23 cellular contexts compared by ENCODE assay signal in the genomic region with DNA sequence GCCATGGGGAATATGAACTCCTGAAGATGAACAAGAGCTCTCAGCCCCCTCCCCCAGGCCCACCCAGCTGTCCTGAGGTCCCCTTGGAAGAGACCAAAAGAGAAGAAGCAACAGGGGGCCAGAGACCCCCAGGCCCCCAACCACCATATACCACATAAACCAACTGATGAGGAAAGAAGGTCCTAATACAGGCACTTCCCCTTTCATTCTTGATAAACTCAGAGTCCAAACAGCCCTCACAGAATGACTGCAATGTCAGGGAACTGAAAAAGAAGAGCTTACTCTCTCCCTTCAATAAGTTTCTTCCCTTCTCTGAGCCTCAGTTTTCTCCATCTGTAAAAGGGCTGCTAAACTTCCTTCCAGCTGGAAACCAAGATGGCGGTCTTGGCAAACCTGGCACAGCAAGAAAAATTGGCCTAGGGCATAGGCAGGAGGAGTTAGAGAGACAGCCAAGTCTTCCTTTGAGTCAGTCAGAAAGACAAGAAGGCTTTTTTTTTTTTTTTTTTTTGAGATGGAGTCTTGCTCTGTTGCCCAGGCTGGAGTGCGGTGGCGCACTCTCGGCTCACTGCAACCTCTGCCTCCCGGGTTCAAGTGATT.
DNase-seq lines count a peak whose midpoint lies in the region; ATAC-seq, FAIRE-seq and TF ChIP-seq lines count a peak whose summit lies in the region.
"Had no signal": no experiment of that assay in that cellular context is flagged by ENCODE, and none has a peak within 500 bp of the region (broad histone marks: within the 10 kb centered on the region; RNA-seq: fewer than 3 reads in every experiment).

No MANE protein-coding gene starts in this region.

- H3K27me3 ChIP-seq in HCT116 (ENCODE audit: insufficient read depth, low read length) (peaks cover 7% of the 10 kb centered on the region; the same call in 1 of the 2 replicates), astrocyte (ENCODE audit: insufficient read depth, low read length) (peaks cover 10% of the 10 kb centered on the region)
- H3K27me3 ChIP-seq: ascending aorta had no signal

- H3K4me1 ChIP-seq in HCT116 (ENCODE audit: control insufficient read depth in 1 of 2, insufficient read depth in 2 of 2, low read length in 2 of 2) (peaks cover 4 to 24% of the 10 kb centered on the region in 2 experiments; a peak in 3 of 4 replicates), astrocyte (ENCODE audit: insufficient read depth, low read length) (peaks cover 15% of the 10 kb centered on the region)
- H3K4me1 ChIP-seq: ascending aorta, gastrocnemius medialis had no signal

- H3K27me3 Mint-ChIP-seq in astrocyte (ENCODE audit: low read depth, unreplicated experiment), result peaks cover 50% of the 10 kb centered on the region

- H3K9me2 ChIP-seq in HCT116 (ENCODE audit: insufficient read depth), result no peaks in the 10 kb centered on the region

- H3K27ac ChIP-seq in HCT116 (ENCODE audit: low read depth, low read length) (no peak overlapping the region), astrocyte (ENCODE audit: low read depth, low read length) (peak overlapping the region; percentile 34)
- H3K27ac ChIP-seq: ascending aorta, epithelial cell of prostate, gastrocnemius medialis, tibial nerve had no signal

- ATAC-seq in HCT116 (no peak), sciatic nerve (peak; percentile 15)
- ATAC-seq: gastrocnemius medialis had no signal

- intact Hi-C loops in HCT116 (cut with micrococcal nuclease) (no loop called here), sciatic nerve (cut with DNase I) (no loop called here)

- CTCF ChIA-PET in HCT116 (lab: Charles Lee), result interaction anchor here (3.2 kb wide), 1 partner anchor 20 kb away, joined by 14 read pairs; no protein-coding TSS in a partner anchor

- H3K4me2 ChIP-seq in HCT116 (ENCODE audit: low read length), result peak overlapping the region; percentile 66
- H3K4me2 ChIP-seq in astrocyte (ENCODE audit: low read length), result peak overlapping the region; percentile 66

- no peaks in the 10 kb centered on the region for H3K36me3 ChIP-seq in HCT116 (ENCODE audit: control insufficient read depth in 1 of 2, insufficient read depth in 2 of 2, low read length in 2 of 2)
- no peaks in the 10 kb centered on the region for H3K36me3 ChIP-seq in astrocyte (ENCODE audit: insufficient read depth, low read length)
- H3K36me3 ChIP-seq: ascending aorta, gastrocnemius medialis, tibial nerve had no signal

- peak overlapping the region; percentile 58 for H2AFZ ChIP-seq in HCT116 (ENCODE audit: low read depth, low read length, poor library complexity, severe bottlenecking)
- H2AFZ ChIP-seq in astrocyte (ENCODE audit: low read depth, low read length), result peak overlapping the region; percentile 37

- no peaks in the 10 kb centered on the region for H3K79me2 ChIP-seq in HCT116 (ENCODE audit: insufficient read depth, low read length)
- H3K79me2 ChIP-seq in astrocyte (ENCODE audit: insufficient read depth, low read length), result no peaks in the 10 kb centered on the region

- H3K4me3 ChIP-seq in HCT116 (replicated peaks in 1 of 2; ENCODE audit: low read depth in 1 of 2, low read length in 2 of 2) (no peak overlapping the region), astrocyte (ENCODE audit: insufficient read depth, low read depth, low read length) (no peak overlapping the region)
- H3K4me3 ChIP-seq: ascending aorta, gastrocnemius medialis, tibial nerve had no signal

- no peak for FAIRE-seq in astrocyte (lab: Jason Lieb, UNC)
- FAIRE-seq: kidney had no signal

- H3K9ac ChIP-seq in HCT116 (ENCODE audit: low read length) (no peak overlapping the region), astrocyte (ENCODE audit: low read length) (peak overlapping the region; percentile 16)

- peaks cover 2% of the 10 kb centered on the region for H3K9me3 Mint-ChIP-seq in astrocyte (ENCODE audit: unreplicated experiment)
- H3K9me3 Mint-ChIP-seq: activated CD4-positive, alpha-beta T cell treated with anti-CD3 and anti-CD28 coated beads, Interleukin-2, amount 10 ng/mL, durations not matched to agents 7 days and 5 days; activated T-helper 17 cell treated with anti-CD3 and anti-CD28 coated beads, Interleukin-2, amount 50 U/mL, for 72 hours; CD8-positive, alpha-beta memory T cell had no signal

- H3K9me3 ChIP-seq in HCT116 (ENCODE audit: control insufficient read depth in 1 of 2, insufficient read depth in 1 of 2, low read depth in 1 of 2, low read length in 2 of 2), result no peaks in the 10 kb centered on the region
- no peaks in the 10 kb centered on the region for H3K9me3 ChIP-seq in astrocyte (ENCODE audit: insufficient read depth, low read depth, low read length)
- H3K9me3 ChIP-seq: ascending aorta, gastrocnemius medialis, tibial nerve had no signal

- no peak for TF ChIP-seq RAD21 in HCT116 (IDR thresholded peaks at IDR 0.05; ENCODE audit: low read depth)

- H3K4me3 Mint-ChIP-seq in astrocyte (ENCODE audit: unreplicated experiment), result no peak overlapping the region
- H3K4me3 Mint-ChIP-seq: activated CD4-positive, alpha-beta T cell treated with anti-CD3 and anti-CD28 coated beads, Interleukin-2, amount 10 ng/mL, durations not matched to agents 7 days and 5 days; activated naive CD8-positive, alpha-beta T cell; activated T-helper 17 cell treated with anti-CD3 and anti-CD28 coated beads, Interleukin-2, amount 50 U/mL, for 72 hours; CD8-positive, alpha-beta memory T cell; stimulated activated naive CD8-positive, alpha-beta T cell treated with anti-CD3 and anti-CD28 coated beads, Interleukin-15, amount 100 ng/mL, for 72 hours had no signal

- DNase-seq in HCT116 (ENCODE audit: low read depth, low spot score), result no peak
- peak; percentile 21 for DNase-seq in NAMALWA (ENCODE audit: low spot score)
- no peak for DNase-seq in astrocyte (ENCODE audit: low read depth)
- DNase-seq in sciatic nerve (ENCODE audit: low spot score), result no peak
- no peak for DNase-seq in activated T-cell treated with anti-CD3 and anti-CD28 coated beads, Interleukin-2, amount 50 U/mL, for 48 hours
- no peak for DNase-seq in stimulated activated CD4-positive, alpha-beta T cell treated with anti-CD3 and anti-CD28 coated beads, Interleukin-2, amount 100 ng/mL, for 24 hours
- DNase-seq in central memory CD4-positive, alpha-beta T cell, result no peak
- DNase-seq: activated CD4-positive, alpha-beta T cell treated with anti-CD3 and anti-CD28 coated beads, Interleukin-2, amount 10 ng/mL, durations not matched to agents 7 days and 5 days; CD8-positive, alpha-beta memory T cell; DMS79 treated with DMSO at 0.1 percent for 48 hours; gastrocnemius medialis; kidney; NCI-H510A; NK-92 treated with Interleukin-12 subunit alpha and Interleukin-12 subunit beta, amount 100 ng/mL, for 24 hours; Right ventricle myocardium superior; stimulated activated CD4-positive, alpha-beta T cell treated with anti-CD3 and anti-CD28 coated beads, Interleukin-4, amount 100 ng/mL, for 4 hours; stimulated activated naive CD8-positive, alpha-beta T cell treated with anti-CD3 and anti-CD28 coated beads, Interleukin-15, amount 100 ng/mL, for 72 hours; T-helper 1 cell had no signal

- BruUV-seq in HCT116 (replicated peaks; lab: Mats Ljungman, UMichigan), result no TSS peak

- RAD21 ChIA-PET in HCT116 (lab: Charles Lee; ENCODE audit: low non-redundant PET in 1 of 2, low total read pairs in 2 of 2, uncharacterized antibody in 2 of 2, unreplicated experiment in 2 of 2), result no interaction called here

- TF ChIP-seq POLR2A in HCT116 (IDR thresholded peaks at IDR 0.05; ENCODE audit: borderline replicate concordance, extremely low read depth, insufficient read depth, insufficient read length), result no peak

- H4K20me1 ChIP-seq in HCT116 (ENCODE audit: insufficient read depth) (no peaks in the 10 kb centered on the region), astrocyte (ENCODE audit: insufficient read depth, low read length) (no peaks in the 10 kb centered on the region)

- H3K36me3 Mint-ChIP-seq in astrocyte (ENCODE audit: low read depth, unreplicated experiment), result no peaks in the 10 kb centered on the region
- H3K36me3 Mint-ChIP-seq: activated naive CD8-positive, alpha-beta T cell; CD8-positive, alpha-beta memory T cell had no signal

- H3K27ac Mint-ChIP-seq in astrocyte (ENCODE audit: unreplicated experiment), result no peak overlapping the region
- H3K27ac Mint-ChIP-seq: activated CD4-positive, alpha-beta T cell treated with anti-CD3 and anti-CD28 coated beads, Interleukin-2, amount 10 ng/mL, durations not matched to agents 7 days and 5 days; activated naive CD8-positive, alpha-beta T cell; activated T-helper 17 cell treated with anti-CD3 and anti-CD28 coated beads, Interleukin-2, amount 50 U/mL, for 72 hours; CD8-positive, alpha-beta memory T cell; stimulated activated naive CD8-positive, alpha-beta T cell treated with anti-CD3 and anti-CD28 coated beads, Interleukin-15, amount 100 ng/mL, for 72 hours had no signal

- TF ChIP-seq CTCF in HCT116 (IDR thresholded peaks at IDR 0.05 in 2 of 3, conservative IDR thresholded peaks at IDR 0.05 in 1 of 3; ENCODE audit: borderline replicate concordance in 1 of 3, insufficient read depth in 1 of 3, low read depth in 2 of 3, low read length in 2 of 3), result no peak
- TF ChIP-seq CTCF in astrocyte (IDR thresholded peaks at IDR 0.05; ENCODE audit: insufficient read depth, low read depth, low read length), result no peak

- POLR2A ChIA-PET in HCT116 (lab: Charles Lee), result no interaction called here

- peaks cover 11% of the 10 kb centered on the region for H3K4me1 Mint-ChIP-seq in astrocyte (ENCODE audit: low read depth, unreplicated experiment)
- H3K4me1 Mint-ChIP-seq: activated CD4-positive, alpha-beta T cell treated with anti-CD3 and anti-CD28 coated beads, Interleukin-2, amount 10 ng/mL, durations not matched to agents 7 days and 5 days; activated T-helper 17 cell treated with anti-CD3 and anti-CD28 coated beads, Interleukin-2, amount 50 U/mL, for 72 hours; CD8-positive, alpha-beta memory T cell had no signal

TF ChIP-seq in HCT116, 20 proteins besides CTCF, POLR2A, EP300 and RAD21 (continues in another document):
- TF ChIP-seq POLR2AphosphoS5 (IDR thresholded peaks at IDR 0.05; ENCODE audit: low read depth, low read length) (no peak), SIN3A (IDR thresholded peaks at IDR 0.05; ENCODE audit: low read depth) (no peak), SP1 (IDR thresholded peaks at IDR 0.05; ENCODE audit: low read depth) (no peak), ZBTB33 (IDR thresholded peaks at IDR 0.05; ENCODE audit: extremely low read depth, insufficient replicate concordance, low read length) (no peak)
